In the genomic region with DNA sequence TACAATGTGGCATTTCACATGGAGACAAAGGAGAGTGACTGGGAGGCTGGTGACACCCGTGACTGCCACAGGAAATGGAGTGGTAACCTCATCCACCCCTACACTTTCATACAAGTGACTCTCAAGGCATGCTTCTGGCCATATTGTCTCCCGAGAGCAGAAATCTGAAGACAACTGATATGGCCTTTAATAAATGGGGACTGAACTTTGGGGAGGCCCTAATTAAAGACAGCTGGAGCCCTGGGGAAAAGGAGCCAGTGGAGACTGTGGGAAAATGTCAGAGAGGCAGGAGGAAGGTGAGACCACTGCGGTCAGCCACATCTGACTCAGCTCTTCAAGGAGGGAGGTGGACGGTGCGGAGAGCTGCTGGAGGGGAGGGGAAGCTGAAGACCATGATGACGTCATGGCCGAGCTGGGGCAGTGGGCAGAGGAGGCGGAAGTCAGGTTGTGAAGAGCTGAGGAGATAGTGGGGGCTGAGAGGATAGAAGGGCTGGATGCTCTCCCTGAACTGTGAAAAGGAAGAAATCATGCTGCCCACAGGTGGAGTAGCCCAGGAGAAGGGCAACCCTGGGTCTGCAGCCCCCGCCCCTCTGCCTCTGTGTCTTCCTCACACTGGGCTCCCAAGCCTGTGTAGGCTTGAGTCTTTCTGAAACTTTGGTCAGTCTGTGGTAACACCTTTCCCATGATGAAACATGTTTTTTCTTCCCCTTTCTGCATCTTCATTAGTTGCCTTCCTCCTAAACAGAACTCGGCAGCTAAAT, we compare ENCODE assay signal across 1 cellular context.
TF ChIP-seq lines count a peak whose summit lies in the region.

No MANE protein-coding gene starts in this region.

TF ChIP-seq in GM12878, 131 proteins besides CTCF, POLR2A, EP300 and RAD21 (continues in another document):
- TF ChIP-seq SMC3 (IDR thresholded peaks at IDR 0.05; ENCODE audit: borderline replicate concordance, low read length) = no peak
- TF ChIP-seq POU2F2 (IDR thresholded peaks at IDR 0.05; ENCODE audit: borderline replicate concordance, low read depth, low read length) = peak; percentile 26; the same call in 1 of the 3 replicates
- TF ChIP-seq WRNIP1 (IDR thresholded peaks at IDR 0.05; ENCODE audit: borderline replicate concordance, low read depth, low read length) = no peak
- no peak for TF ChIP-seq TAF1 (IDR thresholded peaks at IDR 0.05; ENCODE audit: borderline replicate concordance, low read depth, low read length)
- TF ChIP-seq RAD51 (IDR thresholded peaks at IDR 0.05) = no peak
- no peak for TF ChIP-seq CBX3 (IDR thresholded peaks at IDR 0.05; ENCODE audit: borderline replicate concordance, low read depth)
- TF ChIP-seq RELA (IDR thresholded peaks at IDR 0.05; ENCODE audit: borderline replicate concordance, partially characterized antibody) = peak; percentile 68
- TF ChIP-seq, protein P1, sequence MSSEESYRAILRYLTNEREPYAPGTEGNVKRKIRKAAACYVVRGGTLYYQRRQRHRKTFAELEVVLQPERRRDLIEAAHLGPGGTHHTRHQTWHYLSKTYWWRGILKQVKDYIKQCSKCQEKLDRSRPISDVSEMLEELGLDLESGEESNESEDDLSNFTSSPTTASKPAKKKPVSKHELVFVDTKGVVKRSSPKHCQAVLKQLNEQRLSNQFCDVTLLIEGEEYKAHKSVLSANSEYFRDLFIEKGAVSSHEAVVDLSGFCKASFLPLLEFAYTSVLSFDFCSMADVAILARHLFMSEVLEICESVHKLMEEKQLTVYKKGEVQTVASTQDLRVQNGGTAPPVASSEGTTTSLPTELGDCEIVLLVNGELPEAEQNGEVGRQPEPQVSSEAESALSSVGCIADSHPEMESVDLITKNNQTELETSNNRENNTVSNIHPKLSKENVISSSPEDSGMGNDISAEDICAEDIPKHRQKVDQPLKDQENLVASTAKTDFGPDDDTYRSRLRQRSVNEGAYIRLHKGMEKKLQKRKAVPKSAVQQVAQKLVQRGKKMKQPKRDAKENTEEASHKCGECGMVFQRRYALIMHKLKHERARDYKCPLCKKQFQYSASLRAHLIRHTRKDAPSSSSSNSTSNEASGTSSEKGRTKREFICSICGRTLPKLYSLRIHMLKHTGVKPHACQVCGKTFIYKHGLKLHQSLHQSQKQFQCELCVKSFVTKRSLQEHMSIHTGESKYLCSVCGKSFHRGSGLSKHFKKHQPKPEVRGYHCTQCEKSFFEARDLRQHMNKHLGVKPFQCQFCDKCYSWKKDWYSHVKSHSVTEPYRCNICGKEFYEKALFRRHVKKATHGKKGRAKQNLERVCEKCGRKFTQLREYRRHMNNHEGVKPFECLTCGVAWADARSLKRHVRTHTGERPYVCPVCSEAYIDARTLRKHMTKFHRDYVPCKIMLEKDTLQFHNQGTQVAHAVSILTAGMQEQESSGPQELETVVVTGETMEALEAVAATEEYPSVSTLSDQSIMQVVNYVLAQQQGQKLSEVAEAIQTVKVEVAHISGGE (CRISPR knock-in tag; IDR thresholded peaks at IDR 0.05) = no peak
- TF ChIP-seq DPF2 (IDR thresholded peaks at IDR 0.05) = peak; percentile 97
- TF ChIP-seq ZSCAN29 (IDR thresholded peaks at IDR 0.05) = no peak
- TF ChIP-seq, protein P2, sequence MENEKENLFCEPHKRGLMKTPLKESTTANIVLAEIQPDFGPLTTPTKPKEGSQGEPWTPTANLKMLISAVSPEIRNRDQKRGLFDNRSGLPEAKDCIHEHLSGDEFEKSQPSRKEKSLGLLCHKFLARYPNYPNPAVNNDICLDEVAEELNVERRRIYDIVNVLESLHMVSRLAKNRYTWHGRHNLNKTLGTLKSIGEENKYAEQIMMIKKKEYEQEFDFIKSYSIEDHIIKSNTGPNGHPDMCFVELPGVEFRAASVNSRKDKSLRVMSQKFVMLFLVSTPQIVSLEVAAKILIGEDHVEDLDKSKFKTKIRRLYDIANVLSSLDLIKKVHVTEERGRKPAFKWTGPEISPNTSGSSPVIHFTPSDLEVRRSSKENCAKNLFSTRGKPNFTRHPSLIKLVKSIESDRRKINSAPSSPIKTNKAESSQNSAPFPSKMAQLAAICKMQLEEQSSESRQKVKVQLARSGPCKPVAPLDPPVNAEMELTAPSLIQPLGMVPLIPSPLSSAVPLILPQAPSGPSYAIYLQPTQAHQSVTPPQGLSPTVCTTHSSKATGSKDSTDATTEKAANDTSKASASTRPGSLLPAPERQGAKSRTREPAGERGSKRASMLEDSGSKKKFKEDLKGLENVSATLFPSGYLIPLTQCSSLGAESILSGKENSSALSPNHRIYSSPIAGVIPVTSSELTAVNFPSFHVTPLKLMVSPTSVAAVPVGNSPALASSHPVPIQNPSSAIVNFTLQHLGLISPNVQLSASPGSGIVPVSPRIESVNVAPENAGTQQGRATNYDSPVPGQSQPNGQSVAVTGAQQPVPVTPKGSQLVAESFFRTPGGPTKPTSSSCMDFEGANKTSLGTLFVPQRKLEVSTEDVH (IDR thresholded peaks at IDR 0.05; ENCODE audit: low read depth, partially characterized antibody) = no peak
- peak; percentile 63 for TF ChIP-seq JUNB (IDR thresholded peaks at IDR 0.05)
- no peak for TF ChIP-seq YY1 (IDR thresholded peaks at IDR 0.05; ENCODE audit: low read depth, low read length)
- no peak for TF ChIP-seq SIN3A (IDR thresholded peaks at IDR 0.05; ENCODE audit: low read depth, low read length)
- no peak for TF ChIP-seq FOXK2 (IDR thresholded peaks at IDR 0.05)
- TF ChIP-seq, protein P3, sequence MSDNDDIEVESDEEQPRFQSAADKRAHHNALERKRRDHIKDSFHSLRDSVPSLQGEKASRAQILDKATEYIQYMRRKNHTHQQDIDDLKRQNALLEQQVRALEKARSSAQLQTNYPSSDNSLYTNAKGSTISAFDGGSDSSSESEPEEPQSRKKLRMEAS (IDR thresholded peaks at IDR 0.05; ENCODE audit: low read depth, low read length) = no peak
- no peak for TF ChIP-seq KDM1A (IDR thresholded peaks at IDR 0.05; ENCODE audit: borderline replicate concordance)
- TF ChIP-seq NBN (IDR thresholded peaks at IDR 0.05) = peak; percentile 100
- TF ChIP-seq SREBF2 (IDR thresholded peaks at IDR 0.05; ENCODE audit: low read length) = no peak
- TF ChIP-seq TBL1XR1 (IDR thresholded peaks at IDR 0.05; ENCODE audit: low read depth, low read length) = 0 out of 2 replicates have a peak, but pooled peaks have one; percentile 9
- no peak for TF ChIP-seq RFX5 (IDR thresholded peaks at IDR 0.05; ENCODE audit: low read depth, low read length)
- TF ChIP-seq, protein P4, sequence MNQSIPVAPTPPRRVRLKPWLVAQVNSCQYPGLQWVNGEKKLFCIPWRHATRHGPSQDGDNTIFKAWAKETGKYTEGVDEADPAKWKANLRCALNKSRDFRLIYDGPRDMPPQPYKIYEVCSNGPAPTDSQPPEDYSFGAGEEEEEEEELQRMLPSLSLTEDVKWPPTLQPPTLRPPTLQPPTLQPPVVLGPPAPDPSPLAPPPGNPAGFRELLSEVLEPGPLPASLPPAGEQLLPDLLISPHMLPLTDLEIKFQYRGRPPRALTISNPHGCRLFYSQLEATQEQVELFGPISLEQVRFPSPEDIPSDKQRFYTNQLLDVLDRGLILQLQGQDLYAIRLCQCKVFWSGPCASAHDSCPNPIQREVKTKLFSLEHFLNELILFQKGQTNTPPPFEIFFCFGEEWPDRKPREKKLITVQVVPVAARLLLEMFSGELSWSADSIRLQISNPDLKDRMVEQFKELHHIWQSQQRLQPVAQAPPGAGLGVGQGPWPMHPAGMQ (IDR thresholded peaks at IDR 0.05; ENCODE audit: borderline replicate concordance) = no peak
- peak; percentile 51; the same call in 1 of the 2 replicates for TF ChIP-seq PML (IDR thresholded peaks at IDR 0.05; ENCODE audit: low read length)
- TF ChIP-seq BCL11A (IDR thresholded peaks at IDR 0.05; ENCODE audit: low read depth, low read length) = peak; percentile 82
- TF ChIP-seq, protein P5, sequence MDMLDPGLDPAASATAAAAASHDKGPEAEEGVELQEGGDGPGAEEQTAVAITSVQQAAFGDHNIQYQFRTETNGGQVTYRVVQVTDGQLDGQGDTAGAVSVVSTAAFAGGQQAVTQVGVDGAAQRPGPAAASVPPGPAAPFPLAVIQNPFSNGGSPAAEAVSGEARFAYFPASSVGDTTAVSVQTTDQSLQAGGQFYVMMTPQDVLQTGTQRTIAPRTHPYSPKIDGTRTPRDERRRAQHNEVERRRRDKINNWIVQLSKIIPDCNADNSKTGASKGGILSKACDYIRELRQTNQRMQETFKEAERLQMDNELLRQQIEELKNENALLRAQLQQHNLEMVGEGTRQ (IDR thresholded peaks at IDR 0.05; ENCODE audit: borderline replicate concordance, low read depth, low read length) = no peak; the same call in 1 of the 2 replicates
- TF ChIP-seq HCFC1 (IDR thresholded peaks at IDR 0.05; ENCODE audit: low read length) = peak; percentile 22; the same call in 1 of the 2 replicates
- no peak for TF ChIP-seq GABPA (IDR thresholded peaks at IDR 0.05; ENCODE audit: low read depth)
- TF ChIP-seq, protein P6, sequence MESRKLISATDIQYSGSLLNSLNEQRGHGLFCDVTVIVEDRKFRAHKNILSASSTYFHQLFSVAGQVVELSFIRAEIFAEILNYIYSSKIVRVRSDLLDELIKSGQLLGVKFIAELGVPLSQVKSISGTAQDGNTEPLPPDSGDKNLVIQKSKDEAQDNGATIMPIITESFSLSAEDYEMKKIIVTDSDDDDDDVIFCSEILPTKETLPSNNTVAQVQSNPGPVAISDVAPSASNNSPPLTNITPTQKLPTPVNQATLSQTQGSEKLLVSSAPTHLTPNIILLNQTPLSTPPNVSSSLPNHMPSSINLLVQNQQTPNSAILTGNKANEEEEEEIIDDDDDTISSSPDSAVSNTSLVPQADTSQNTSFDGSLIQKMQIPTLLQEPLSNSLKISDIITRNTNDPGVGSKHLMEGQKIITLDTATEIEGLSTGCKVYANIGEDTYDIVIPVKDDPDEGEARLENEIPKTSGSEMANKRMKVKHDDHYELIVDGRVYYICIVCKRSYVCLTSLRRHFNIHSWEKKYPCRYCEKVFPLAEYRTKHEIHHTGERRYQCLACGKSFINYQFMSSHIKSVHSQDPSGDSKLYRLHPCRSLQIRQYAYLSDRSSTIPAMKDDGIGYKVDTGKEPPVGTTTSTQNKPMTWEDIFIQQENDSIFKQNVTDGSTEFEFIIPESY (IDR thresholded peaks at IDR 0.05) = no peak
- no peak for TF ChIP-seq KAT2A (conservative IDR thresholded peaks at IDR 0.05; ENCODE audit: control insufficient read depth, low read depth, low read length)
- no peak for TF ChIP-seq SUZ12 (IDR thresholded peaks at IDR 0.05; ENCODE audit: unreplicated experiment)
- peak; percentile 25; the same call in 1 of the 2 replicates for TF ChIP-seq ZNF24 (IDR thresholded peaks at IDR 0.05)
- TF ChIP-seq EZH2 (IDR thresholded peaks at IDR 0.05; ENCODE audit: borderline replicate concordance, control insufficient read depth, low read depth, low read length) = no peak
- TF ChIP-seq NR2C1 (IDR thresholded peaks at IDR 0.05) = no peak
- TF ChIP-seq ZBED1 (IDR thresholded peaks at IDR 0.05; ENCODE audit: borderline replicate concordance) = peak; percentile 80; the same call in 1 of the 2 replicates
- TF ChIP-seq, protein P7, sequence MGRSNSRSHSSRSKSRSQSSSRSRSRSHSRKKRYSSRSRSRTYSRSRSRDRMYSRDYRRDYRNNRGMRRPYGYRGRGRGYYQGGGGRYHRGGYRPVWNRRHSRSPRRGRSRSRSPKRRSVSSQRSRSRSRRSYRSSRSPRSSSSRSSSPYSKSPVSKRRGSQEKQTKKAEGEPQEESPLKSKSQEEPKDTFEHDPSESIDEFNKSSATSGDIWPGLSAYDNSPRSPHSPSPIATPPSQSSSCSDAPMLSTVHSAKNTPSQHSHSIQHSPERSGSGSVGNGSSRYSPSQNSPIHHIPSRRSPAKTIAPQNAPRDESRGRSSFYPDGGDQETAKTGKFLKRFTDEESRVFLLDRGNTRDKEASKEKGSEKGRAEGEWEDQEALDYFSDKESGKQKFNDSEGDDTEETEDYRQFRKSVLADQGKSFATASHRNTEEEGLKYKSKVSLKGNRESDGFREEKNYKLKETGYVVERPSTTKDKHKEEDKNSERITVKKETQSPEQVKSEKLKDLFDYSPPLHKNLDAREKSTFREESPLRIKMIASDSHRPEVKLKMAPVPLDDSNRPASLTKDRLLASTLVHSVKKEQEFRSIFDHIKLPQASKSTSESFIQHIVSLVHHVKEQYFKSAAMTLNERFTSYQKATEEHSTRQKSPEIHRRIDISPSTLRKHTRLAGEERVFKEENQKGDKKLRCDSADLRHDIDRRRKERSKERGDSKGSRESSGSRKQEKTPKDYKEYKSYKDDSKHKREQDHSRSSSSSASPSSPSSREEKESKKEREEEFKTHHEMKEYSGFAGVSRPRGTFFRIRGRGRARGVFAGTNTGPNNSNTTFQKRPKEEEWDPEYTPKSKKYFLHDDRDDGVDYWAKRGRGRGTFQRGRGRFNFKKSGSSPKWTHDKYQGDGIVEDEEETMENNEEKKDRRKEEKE (IDR thresholded peaks at IDR 0.05) = no peak
- TF ChIP-seq, protein P8, sequence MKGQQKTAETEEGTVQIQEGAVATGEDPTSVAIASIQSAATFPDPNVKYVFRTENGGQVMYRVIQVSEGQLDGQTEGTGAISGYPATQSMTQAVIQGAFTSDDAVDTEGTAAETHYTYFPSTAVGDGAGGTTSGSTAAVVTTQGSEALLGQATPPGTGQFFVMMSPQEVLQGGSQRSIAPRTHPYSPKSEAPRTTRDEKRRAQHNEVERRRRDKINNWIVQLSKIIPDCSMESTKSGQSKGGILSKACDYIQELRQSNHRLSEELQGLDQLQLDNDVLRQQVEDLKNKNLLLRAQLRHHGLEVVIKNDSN (IDR thresholded peaks at IDR 0.05; ENCODE audit: borderline replicate concordance, extremely low read length, insufficient read depth, low read depth, low read length) = no peak
- no peak for TF ChIP-seq ZNF384 (IDR thresholded peaks at IDR 0.05; ENCODE audit: borderline replicate concordance, low read depth, low read length)
- TF ChIP-seq ETV6 (conservative IDR thresholded peaks at IDR 0.05 in 1 of 2, IDR thresholded peaks at IDR 0.05 in 1 of 2; ENCODE audit: borderline replicate concordance in 1 of 2, low read depth in 1 of 2) = peak in 1 of 2 experiments; percentile 86; a peak in 2 of 4 replicates
- no peak for TF ChIP-seq PAX8 (IDR thresholded peaks at IDR 0.05)
- no peak for TF ChIP-seq SREBF1 (IDR thresholded peaks at IDR 0.05; ENCODE audit: low read length)
- peak; percentile 36; the same call in 1 of the 2 replicates for TF ChIP-seq ZNF207 (IDR thresholded peaks at IDR 0.05; ENCODE audit: borderline replicate concordance)
- TF ChIP-seq, protein P9, sequence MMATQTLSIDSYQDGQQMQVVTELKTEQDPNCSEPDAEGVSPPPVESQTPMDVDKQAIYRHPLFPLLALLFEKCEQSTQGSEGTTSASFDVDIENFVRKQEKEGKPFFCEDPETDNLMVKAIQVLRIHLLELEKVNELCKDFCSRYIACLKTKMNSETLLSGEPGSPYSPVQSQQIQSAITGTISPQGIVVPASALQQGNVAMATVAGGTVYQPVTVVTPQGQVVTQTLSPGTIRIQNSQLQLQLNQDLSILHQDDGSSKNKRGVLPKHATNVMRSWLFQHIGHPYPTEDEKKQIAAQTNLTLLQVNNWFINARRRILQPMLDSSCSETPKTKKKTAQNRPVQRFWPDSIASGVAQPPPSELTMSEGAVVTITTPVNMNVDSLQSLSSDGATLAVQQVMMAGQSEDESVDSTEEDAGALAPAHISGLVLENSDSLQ (IDR thresholded peaks at IDR 0.05) = peak; percentile 25; the same call in 1 of the 2 replicates
- no peak for TF ChIP-seq SRF (IDR thresholded peaks at IDR 0.05; ENCODE audit: low read depth in 2 of 2, low read length in 2 of 2)
- no peak for TF ChIP-seq CHD2 (IDR thresholded peaks at IDR 0.05; ENCODE audit: borderline replicate concordance, low read depth, low read length)
- TF ChIP-seq BHLHE40 (IDR thresholded peaks at IDR 0.05; ENCODE audit: borderline replicate concordance in 1 of 2, low read depth in 2 of 2, low read length in 1 of 2) = peak; percentile 62 to 76; a peak in 3 of 4 replicates
